1 cellular context compared by ENCODE assay signal in genomic region chr5:154519375-154519774, GRCh38.
TF ChIP-seq lines count a peak whose summit lies in the region.

No MANE protein-coding gene starts in this region.

TF ChIP-seq in A549, 52 proteins besides CTCF, POLR2A, EP300 and RAD21 (continued from another document):
- TF ChIP-seq CBX2 (IDR thresholded peaks at IDR 0.05; ENCODE audit: borderline replicate concordance, low read depth) (no peak), NPAS2 (CRISPR knock-in tag; IDR thresholded peaks at IDR 0.05; ENCODE audit: borderline replicate concordance) (no peak), RNF2 (IDR thresholded peaks at IDR 0.05; ENCODE audit: borderline replicate concordance, low read depth) (no peak), ZC3H11A (IDR thresholded peaks at IDR 0.05) (no peak), HES2 (IDR thresholded peaks at IDR 0.05) (no peak), HMGXB4 (CRISPR knock-in tag; IDR thresholded peaks at IDR 0.05; ENCODE audit: borderline replicate concordance) (no peak), PBX3 (IDR thresholded peaks at IDR 0.05) (no peak), JUNB (IDR thresholded peaks at IDR 0.05) (peak; percentile 41; the same call in 1 of the 2 replicates), KDM5A (IDR thresholded peaks at IDR 0.05) (no peak), POLR2AphosphoS2 (conservative IDR thresholded peaks at IDR 0.05; ENCODE audit: low read length) (no peak), PHF8 (IDR thresholded peaks at IDR 0.05; ENCODE audit: borderline replicate concordance, low read depth) (no peak), CEBPB (IDR thresholded peaks at IDR 0.05) (no peak), CBX8 (IDR thresholded peaks at IDR 0.05) (no peak), CHD4 (IDR thresholded peaks at IDR 0.05; ENCODE audit: borderline replicate concordance) (no peak), TP53 (CRISPR knock-in tag; IDR thresholded peaks at IDR 0.05) (no peak), EHF (CRISPR knock-in tag; IDR thresholded peaks at IDR 0.05) (no peak), HOXA7 (CRISPR knock-in tag; IDR thresholded peaks at IDR 0.05) (no peak), FOSL2 (IDR thresholded peaks at IDR 0.05) (no peak), FOSL2 (CRISPR knock-in tag; IDR thresholded peaks at IDR 0.05) (peak; percentile 44), BCL3 (IDR thresholded peaks at IDR 0.05) (no peak), NFE2L2 (conservative IDR thresholded peaks at IDR 0.05; ENCODE audit: low read length) (no peak), ZSCAN20 (CRISPR knock-in tag; IDR thresholded peaks at IDR 0.05) (no peak), FOSB (CRISPR knock-in tag; IDR thresholded peaks at IDR 0.05) (no peak), HOXB5 (CRISPR knock-in tag; IDR thresholded peaks at IDR 0.05) (no peak), RFX5 (IDR thresholded peaks at IDR 0.05) (no peak), NR3C1 (IDR thresholded peaks at IDR 0.05) (no peak), ZNF302 (CRISPR knock-in tag; IDR thresholded peaks at IDR 0.05) (no peak), HDAC2 (IDR thresholded peaks at IDR 0.05) (no peak), GATA3 (IDR thresholded peaks at IDR 0.05; ENCODE audit: borderline replicate concordance) (peak; percentile 46; the same call in 1 of the 2 replicates), RARB (CRISPR knock-in tag; IDR thresholded peaks at IDR 0.05) (no peak), ELK1 (IDR thresholded peaks at IDR 0.05; ENCODE audit: low read depth, low read length) (no peak), HOXB13 (CRISPR knock-in tag; IDR thresholded peaks at IDR 0.05; ENCODE audit: low read depth) (no peak), SMC3 (IDR thresholded peaks at IDR 0.05) (0 out of 3 replicates have a peak, but pooled peaks have one; percentile 8), REST (IDR thresholded peaks at IDR 0.05) (no peak), HEYL (CRISPR knock-in tag; IDR thresholded peaks at IDR 0.05) (no peak), MAZ (IDR thresholded peaks at IDR 0.05; ENCODE audit: borderline replicate concordance, low read depth, low read length) (no peak), TFCP2L1 (CRISPR knock-in tag; IDR thresholded peaks at IDR 0.05) (no peak)
- TF ChIP-seq, protein P1, sequence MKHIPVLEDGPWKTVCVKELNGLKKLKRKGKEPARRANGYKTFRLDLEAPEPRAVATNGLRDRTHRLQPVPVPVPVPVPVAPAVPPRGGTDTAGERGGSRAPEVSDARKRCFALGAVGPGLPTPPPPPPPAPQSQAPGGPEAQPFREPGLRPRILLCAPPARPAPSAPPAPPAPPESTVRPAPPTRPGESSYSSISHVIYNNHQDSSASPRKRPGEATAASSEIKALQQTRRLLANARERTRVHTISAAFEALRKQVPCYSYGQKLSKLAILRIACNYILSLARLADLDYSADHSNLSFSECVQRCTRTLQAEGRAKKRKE (CRISPR knock-in tag; IDR thresholded peaks at IDR 0.05; ENCODE audit: low read depth): no peak
